In the genomic region with DNA sequence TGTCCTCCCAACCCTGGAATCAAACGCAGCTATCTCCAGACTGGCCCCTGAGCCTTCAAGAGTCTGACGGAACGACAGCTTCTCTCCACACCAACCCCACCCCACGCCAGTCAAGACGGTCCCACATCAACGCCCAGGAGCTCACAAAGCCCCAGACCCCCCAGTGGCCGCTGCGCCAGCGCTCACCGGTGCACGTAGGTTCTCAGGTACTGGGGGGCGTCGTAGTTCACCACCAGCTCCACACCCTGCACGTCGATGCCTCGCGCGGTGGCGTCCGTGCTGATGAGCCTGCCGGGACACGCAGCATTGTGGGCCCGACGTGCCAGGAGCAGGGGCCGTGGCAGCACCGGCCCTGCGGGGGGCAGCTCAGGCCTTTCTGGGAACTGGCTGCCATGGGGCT, we compare ENCODE assay signal across 17 cellular contexts.
"Had no signal": no experiment of that assay in that cellular context is flagged by ENCODE, and none has a peak within 500 bp of the region (broad histone marks: within the 10 kb centered on the region; RNA-seq: fewer than 3 reads in every experiment).

No MANE protein-coding gene starts in this region.

- H3K9me3 Mint-ChIP-seq: activated naive CD8-positive, alpha-beta T cell treated with anti-CD3 and anti-CD28 coated beads for 36 hours; memory B cell; neural progenitor cell; WTC11 had no signal

- H3K36me3 ChIP-seq: neural progenitor cell had no signal

- DNase-seq: activated CD4-positive, alpha-beta T cell treated with anti-CD3 and anti-CD28 coated beads for 36 hours; activated CD4-positive, alpha-beta T cell treated with anti-CD3 and anti-CD28 coated beads, Interleukin-2, amount 50 U/mL, for 48 hours; activated naive CD4-positive, alpha-beta T cell; activated naive CD8-positive, alpha-beta T cell treated with anti-CD3 and anti-CD28 coated beads for 36 hours; activated T-cell treated with anti-CD3 and anti-CD28 coated beads for 4 hours; amygdala; heart right ventricle; islet precursor cell; stimulated activated CD4-positive, alpha-beta T cell treated with anti-CD3 and anti-CD28 coated beads, Interleukin-4, amount 100 ng/mL, for 24 hours; stimulated activated naive CD4-positive, alpha-beta T cell treated with Interleukin-2 at 50 U/mL for 16 hours; T-helper 9 cell had no signal

- H3K27me3 Mint-ChIP-seq: activated CD4-positive, alpha-beta T cell treated with anti-CD3 and anti-CD28 coated beads for 36 hours; activated naive CD8-positive, alpha-beta T cell treated with anti-CD3 and anti-CD28 coated beads for 36 hours; memory B cell had no signal

- H3K9ac ChIP-seq: neural progenitor cell had no signal

- H3K27ac ChIP-seq: heart right ventricle, neural progenitor cell, prostate gland had no signal

- ATAC-seq: activated CD4-positive, alpha-beta T cell treated with anti-CD3 and anti-CD28 coated beads for 36 hours; heart right ventricle; left colon; SK-N-SH treated with all-trans-retinoic acid at 6 μM for 48 hours; WTC11 had no signal

- H3K27me3 ChIP-seq: heart right ventricle, neural progenitor cell had no signal

- H3K4me3 ChIP-seq: heart right ventricle, neural progenitor cell, prostate gland had no signal

- H3K4me2 ChIP-seq: neural progenitor cell had no signal

- H3K27ac Mint-ChIP-seq: activated CD4-positive, alpha-beta T cell treated with anti-CD3 and anti-CD28 coated beads for 36 hours; memory B cell; neural progenitor cell; WTC11 had no signal

- H3K4me3 Mint-ChIP-seq: activated CD4-positive, alpha-beta T cell treated with anti-CD3 and anti-CD28 coated beads for 36 hours; activated naive CD8-positive, alpha-beta T cell treated with anti-CD3 and anti-CD28 coated beads for 36 hours; memory B cell; WTC11 had no signal

- H2AFZ ChIP-seq: neural progenitor cell had no signal

- H3K9me3 ChIP-seq: heart right ventricle, prostate gland had no signal
